1 cellular context compared by ENCODE assay signal in the genomic region with DNA sequence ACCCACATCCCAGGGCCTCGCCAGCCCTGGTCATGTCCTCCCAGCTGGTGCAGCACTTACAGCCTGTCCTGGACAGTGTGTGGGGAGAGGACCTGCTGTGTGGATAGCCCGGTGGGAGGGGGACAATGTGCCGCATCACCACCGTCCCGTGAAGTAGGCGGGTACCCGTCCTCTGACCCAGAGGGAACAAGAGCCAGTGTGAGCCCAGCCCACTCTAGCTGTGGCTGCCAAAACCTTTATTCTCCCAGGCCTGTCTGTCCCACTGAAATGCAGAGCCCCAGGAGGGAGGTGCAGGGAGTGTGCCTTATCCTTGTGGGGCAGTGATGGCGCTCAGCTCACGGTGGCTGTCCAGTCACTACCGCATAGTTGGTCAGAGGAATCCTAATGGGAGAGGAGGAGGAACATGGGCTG.
TF ChIP-seq lines count a peak whose summit lies in the region.

No MANE protein-coding gene starts in this region.

TF ChIP-seq in H1, 55 proteins besides CTCF, POLR2A, EP300 and RAD21 (continued from another document):
- no peak for TF ChIP-seq NANOG (IDR thresholded peaks at IDR 0.05; ENCODE audit: insufficient read depth, low read depth, low read length, poor library complexity, severe bottlenecking)
